Comparison of ENCODE assay signal across 1 cellular context in the genomic region with DNA sequence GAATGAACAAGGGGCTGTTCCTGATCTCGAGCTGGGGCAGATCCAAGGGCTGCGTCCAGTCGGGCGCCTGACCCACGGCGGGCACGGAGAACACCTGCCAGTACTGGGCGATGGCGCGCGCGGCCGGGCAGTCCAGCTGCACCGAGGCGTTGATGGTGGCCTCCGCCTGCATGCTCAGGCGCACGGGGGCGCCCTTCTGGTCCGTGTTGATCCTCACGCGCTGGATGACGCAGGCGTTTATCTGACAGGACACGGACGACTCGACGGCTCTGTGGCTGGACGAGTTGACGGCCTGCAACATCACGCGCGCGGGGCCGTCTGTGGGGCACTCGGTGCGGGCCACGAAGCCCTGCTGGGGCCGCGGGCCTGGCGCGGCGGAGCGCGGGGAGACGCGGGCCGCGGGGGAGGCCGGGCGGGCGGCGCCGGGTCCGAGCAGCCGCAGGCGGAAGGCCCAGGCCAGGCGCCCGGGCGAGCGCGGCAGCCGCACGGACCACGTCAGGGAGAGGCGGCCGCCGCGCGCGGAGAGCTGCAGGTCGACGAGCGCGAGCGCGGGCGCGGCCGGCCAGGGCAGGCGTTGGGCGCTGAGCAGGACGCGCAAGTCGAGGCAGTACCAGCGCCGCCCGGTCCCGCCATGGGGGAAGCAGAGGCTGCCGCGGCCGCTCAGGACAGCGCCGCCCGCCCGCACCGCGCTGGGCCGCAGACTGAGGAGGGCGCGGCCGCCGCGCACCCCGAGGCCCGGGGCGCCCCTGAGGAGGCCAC.
TF ChIP-seq lines count a peak whose summit lies in the region.

No MANE protein-coding gene starts in this region.

TF ChIP-seq in HEK293T, 16 proteins besides CTCF, POLR2A, EP300 and RAD21 (continued from another document):
- no peak for TF ChIP-seq SP1 (IDR thresholded peaks at IDR 0.05)
- TF ChIP-seq CTBP1 (IDR thresholded peaks at IDR 0.05; ENCODE audit: borderline replicate concordance), result no peak
- TF ChIP-seq L3MBTL2 (conservative IDR thresholded peaks at IDR 0.05), result no peak
- no peak for TF ChIP-seq FOXA1 (IDR thresholded peaks at IDR 0.05)
